15 cellular contexts compared by ENCODE assay signal in the genomic region with DNA sequence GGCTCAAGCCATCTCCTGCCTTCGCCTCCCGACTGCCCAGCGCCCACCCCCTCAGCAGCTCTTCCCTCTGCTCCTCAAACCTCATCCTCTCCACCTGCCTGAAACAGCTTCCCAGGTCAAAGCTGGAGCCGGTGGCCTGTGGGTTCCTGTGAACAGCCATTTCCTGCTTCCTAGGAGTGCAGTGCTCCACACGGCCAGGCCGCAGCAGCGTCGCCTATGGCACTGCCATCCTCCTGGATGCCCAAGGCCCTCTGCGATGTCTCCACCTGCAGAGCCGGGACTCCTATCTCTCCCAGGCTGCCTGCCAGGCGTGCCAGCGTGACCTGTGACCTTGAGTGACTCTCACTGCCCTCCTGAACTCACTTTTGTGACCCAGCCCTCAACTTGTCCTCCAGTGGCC. TPM values are rescaled to one million over a fixed set of nuclear protein-coding genes. Genes with fewer than 3 reads are reported as not detected.
DNase-seq lines count a peak whose midpoint lies in the region; ATAC-seq and TF ChIP-seq lines count a peak whose summit lies in the region.
"Had no signal": no experiment of that assay in that cellular context is flagged by ENCODE, and none has a peak within 500 bp of the region (broad histone marks: within the 10 kb centered on the region; RNA-seq: fewer than 3 reads in every experiment).

No MANE protein-coding gene starts in this region.

- peaks cover 30% of the 10 kb centered on the region for H3K4me1 ChIP-seq in BLaER1

- no peaks in the 10 kb centered on the region for H3K4me1 Mint-ChIP-seq in activated T-helper 1 cell treated with anti-CD3 and anti-CD28 coated beads, Interleukin-12 subunit alpha, Interleukin-12 subunit beta, Interleukin-2, Interleukin-4 antibody, amounts not matched to agents 30 ng/mL and 10 ng/mL and 1 ng/mL, durations not matched to agents 14 hours and 24 hours and 36 hours (ENCODE audit: low read depth)
- H3K4me1 Mint-ChIP-seq in endothelial cell (ENCODE audit: unreplicated experiment) = peaks cover 22% of the 10 kb centered on the region
- H3K4me1 Mint-ChIP-seq in neural crest cell = peaks cover 20% of the 10 kb centered on the region
- no peaks in the 10 kb centered on the region for H3K4me1 Mint-ChIP-seq in Calu3 (ENCODE audit: low read depth, unreplicated experiment)

- no peaks in the 10 kb centered on the region for H3K9me3 ChIP-seq in BLaER1

- peak overlapping the region; percentile 78 for H3K4me2 ChIP-seq in BLaER1

- no peak for ATAC-seq in GM19463 (IDR thresholded peaks at IDR 0.05; ENCODE audit: unreplicated experiment)

- H3K4me3 Mint-ChIP-seq in activated T-helper 1 cell treated with anti-CD3 and anti-CD28 coated beads, Interleukin-12 subunit alpha, Interleukin-12 subunit beta, Interleukin-2, Interleukin-4 antibody, amounts not matched to agents 30 ng/mL and 10 ng/mL and 1 ng/mL, durations not matched to agents 14 hours and 24 hours and 36 hours = no peak overlapping the region
- peak overlapping the region; percentile 71 for H3K4me3 Mint-ChIP-seq in endothelial cell (ENCODE audit: unreplicated experiment)
- no peak overlapping the region for H3K4me3 Mint-ChIP-seq in neural crest cell
- no peak overlapping the region for H3K4me3 Mint-ChIP-seq in Calu3 (ENCODE audit: low read depth, unreplicated experiment)

- peaks cover 95% of the 10 kb centered on the region for H3K36me3 ChIP-seq in BLaER1

- DNase-seq in activated T-helper 1 cell treated with anti-CD3 and anti-CD28 coated beads, Interleukin-12 subunit alpha, Interleukin-12 subunit beta, Interleukin-2, Interleukin-4 antibody, amounts not matched to agents 30 ng/mL and 10 ng/mL and 1 ng/mL, durations not matched to agents 14 hours and 24 hours and 36 hours (ENCODE audit: low spot score) = no peak
- DNase-seq in endothelial cell (ENCODE audit: low spot score) (no peak), neural crest cell (ENCODE audit: low read depth, low spot score) (no peak), Calu3 (no peak), DMS153 treated with DMSO at 0.1 percent for 48 hours (lab: John Stamatoyannopoulos, UW; ENCODE audit: unreplicated experiment) (no peak), T-helper 2 cell (no peak)
- DNase-seq: DMS153, EL, Kasumi-1, MM.1S, NCI-H1092 treated with DMSO at 0.1 percent for 48 hours, NCI-H510A treated with DMSO at 0.1 percent for 48 hours had no signal

- no peaks in the 10 kb centered on the region for H3K27me3 Mint-ChIP-seq in activated T-helper 1 cell treated with anti-CD3 and anti-CD28 coated beads, Interleukin-12 subunit alpha, Interleukin-12 subunit beta, Interleukin-2, Interleukin-4 antibody, amounts not matched to agents 30 ng/mL and 10 ng/mL and 1 ng/mL, durations not matched to agents 14 hours and 24 hours and 36 hours (ENCODE audit: insufficient read depth)
- peaks cover 18% of the 10 kb centered on the region for H3K27me3 Mint-ChIP-seq in endothelial cell (ENCODE audit: unreplicated experiment)
- H3K27me3 Mint-ChIP-seq in neural crest cell (ENCODE audit: low read depth) = no peaks in the 10 kb centered on the region
- H3K27me3 Mint-ChIP-seq in Calu3 (ENCODE audit: unreplicated experiment) = no peaks in the 10 kb centered on the region

- H3K4me3 ChIP-seq in BLaER1 = no peak overlapping the region

- TF ChIP-seq CTCF in endothelial cell (IDR thresholded peaks at IDR 0.05; ENCODE audit: unreplicated experiment) = no peak
- no peak for TF ChIP-seq CTCF in neural crest cell (conservative IDR thresholded peaks at IDR 0.05)
- TF ChIP-seq CTCF in Calu3 (IDR thresholded peaks at IDR 0.05; ENCODE audit: unreplicated experiment) = no peak

- no TSS peak for BruUV-seq in Calu3 (replicated peaks; lab: Mats Ljungman, UMichigan)

- no peaks in the 10 kb centered on the region for H3K9me3 Mint-ChIP-seq in activated T-helper 1 cell treated with anti-CD3 and anti-CD28 coated beads, Interleukin-12 subunit alpha, Interleukin-12 subunit beta, Interleukin-2, Interleukin-4 antibody, amounts not matched to agents 30 ng/mL and 10 ng/mL and 1 ng/mL, durations not matched to agents 14 hours and 24 hours and 36 hours
- no peaks in the 10 kb centered on the region for H3K9me3 Mint-ChIP-seq in endothelial cell (ENCODE audit: unreplicated experiment)
- no peaks in the 10 kb centered on the region for H3K9me3 Mint-ChIP-seq in neural crest cell
- no peaks in the 10 kb centered on the region for H3K9me3 Mint-ChIP-seq in Calu3 (ENCODE audit: low read depth, unreplicated experiment)

- intact Hi-C loops in activated T-helper 1 cell treated with anti-CD3 and anti-CD28 coated beads, Interleukin-12 subunit alpha, Interleukin-12 subunit beta, Interleukin-2, Interleukin-4 antibody, amounts not matched to agents 30 ng/mL and 10 ng/mL and 1 ng/mL, durations not matched to agents 14 hours and 24 hours and 36 hours (cut with micrococcal nuclease) = no loop called here
- intact Hi-C loops in Calu3 (cut with micrococcal nuclease; ENCODE audit: unreplicated experiment) = no loop called here

- peaks cover 4% of the 10 kb centered on the region for H3K36me3 Mint-ChIP-seq in activated T-helper 1 cell treated with anti-CD3 and anti-CD28 coated beads, Interleukin-12 subunit alpha, Interleukin-12 subunit beta, Interleukin-2, Interleukin-4 antibody, amounts not matched to agents 30 ng/mL and 10 ng/mL and 1 ng/mL, durations not matched to agents 14 hours and 24 hours and 36 hours (ENCODE audit: low read depth)
- peaks cover 55% of the 10 kb centered on the region for H3K36me3 Mint-ChIP-seq in endothelial cell (ENCODE audit: low read depth, unreplicated experiment)
- H3K36me3 Mint-ChIP-seq in neural crest cell (ENCODE audit: low read depth) = no peaks in the 10 kb centered on the region
- peaks cover 21% of the 10 kb centered on the region for H3K36me3 Mint-ChIP-seq in Calu3 (ENCODE audit: insufficient read depth, unreplicated experiment)

- H3K27me3 ChIP-seq in BLaER1 = no peaks in the 10 kb centered on the region

- no peak overlapping the region for H3K9ac ChIP-seq in BLaER1

- H3K27ac Mint-ChIP-seq in activated T-helper 1 cell treated with anti-CD3 and anti-CD28 coated beads, Interleukin-12 subunit alpha, Interleukin-12 subunit beta, Interleukin-2, Interleukin-4 antibody, amounts not matched to agents 30 ng/mL and 10 ng/mL and 1 ng/mL, durations not matched to agents 14 hours and 24 hours and 36 hours = peak overlapping the region; percentile 18
- H3K27ac Mint-ChIP-seq in endothelial cell (ENCODE audit: unreplicated experiment) = peak overlapping the region; percentile 86
- peak overlapping the region; percentile 45 for H3K27ac Mint-ChIP-seq in neural crest cell (ENCODE audit: unreplicated experiment)
- no peak overlapping the region for H3K27ac Mint-ChIP-seq in Calu3 (ENCODE audit: unreplicated experiment)

- H4K20me1 ChIP-seq in BLaER1 = peaks cover 28% of the 10 kb centered on the region

- peak overlapping the region; percentile 49 for H3K27ac ChIP-seq in BLaER1
- H3K27ac ChIP-seq: C4-2B had no signal

- CTCF ChIA-PET in Calu3 (lab: Charles Lee) = no interaction called here

RNA-seq across cellular contexts. Expression of a gene that starts 24.6 kb away (rescaled TPM):
- 28.5 and 28.7 TPM in 2 replicates for total RNA-seq in activated T-helper 1 cell treated with anti-CD3 and anti-CD28 coated beads, Interleukin-12 subunit alpha, Interleukin-12 subunit beta, Interleukin-2, Interleukin-4 antibody, amounts not matched to agents 30 ng/mL and 10 ng/mL and 1 ng/mL, durations not matched to agents 14 hours and 24 hours and 36 hours
- total RNA-seq in endothelial cell (ENCODE audit: unreplicated experiment) (244 TPM), neural crest cell (44.1 and 49.8 TPM in 2 replicates), Calu3 (2022) (19.0 and 19.8 TPM in 2 replicates)

RNA-seq across cellular contexts. Expression of a gene that starts 54.5 kb away (rescaled TPM):
- 48.4 and 51.9 TPM in 2 replicates for total RNA-seq in activated T-helper 1 cell treated with anti-CD3 and anti-CD28 coated beads, Interleukin-12 subunit alpha, Interleukin-12 subunit beta, Interleukin-2, Interleukin-4 antibody, amounts not matched to agents 30 ng/mL and 10 ng/mL and 1 ng/mL, durations not matched to agents 14 hours and 24 hours and 36 hours
- total RNA-seq in endothelial cell (ENCODE audit: unreplicated experiment) = 55.6 TPM
- 77.0 and 77.5 TPM in 2 replicates for total RNA-seq in neural crest cell
- total RNA-seq in Calu3 (2022) = 45.1 and 48.0 TPM in 2 replicates
